Comparison of ENCODE assay signal across 8 cellular contexts in the genomic region with DNA sequence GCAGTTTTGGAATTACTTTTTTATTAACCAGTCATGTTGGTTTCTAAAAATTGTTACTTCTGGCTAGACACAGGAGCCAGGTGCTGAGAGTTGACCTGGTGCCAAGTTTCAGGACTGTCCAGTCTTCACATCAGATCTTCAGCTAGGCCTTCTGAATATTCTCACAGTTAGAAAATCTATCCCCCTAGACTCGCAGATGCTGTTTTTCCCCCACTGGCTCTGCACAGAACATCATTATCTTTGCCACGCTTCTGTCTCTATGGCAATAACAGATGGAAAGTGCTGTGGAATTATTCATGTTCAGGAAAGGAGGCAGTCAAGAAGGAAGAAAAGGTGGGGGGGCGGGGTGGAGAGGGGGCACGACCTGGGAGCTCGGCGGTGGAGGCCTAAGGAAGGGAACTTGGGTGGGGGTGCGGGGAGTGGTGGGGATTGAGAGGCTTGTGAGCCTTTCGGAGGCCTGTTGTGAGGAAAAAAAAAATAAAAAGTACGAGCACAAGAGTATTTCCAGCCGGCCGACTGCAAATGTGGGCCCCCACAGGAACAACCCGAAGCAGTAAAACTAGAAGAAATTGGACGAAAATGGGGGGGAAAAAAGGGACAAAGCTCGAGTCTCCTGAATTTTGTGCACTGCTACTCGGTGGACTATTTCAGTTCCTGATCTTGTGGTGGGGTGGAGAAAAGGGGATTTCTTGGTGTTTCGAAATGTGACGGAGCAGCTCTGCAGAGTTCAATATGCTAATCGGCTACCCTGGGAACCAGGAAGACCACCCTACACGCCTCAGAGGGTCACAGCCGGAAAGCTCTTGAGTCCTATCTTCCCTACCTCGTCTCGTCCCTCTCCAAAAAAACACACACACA.
DNase-seq lines count a peak whose midpoint lies in the region; ATAC-seq and TF ChIP-seq lines count a peak whose summit lies in the region.

No MANE protein-coding gene starts in this region.

- H3K36me3 ChIP-seq in adipocyte (ENCODE audit: control insufficient read depth, insufficient read depth, low read length, severe bottlenecking), result peaks cover 9% of the 10 kb centered on the region

- H3K9ac ChIP-seq in adipocyte (ENCODE audit: low read length), result peak overlapping the region; percentile 94

- H3K9me3 ChIP-seq in adipocyte (ENCODE audit: control insufficient read depth, low read length), result no peaks in the 10 kb centered on the region

- no peaks in the 10 kb centered on the region for H3K27me3 ChIP-seq in adipocyte (replicated peaks; ENCODE audit: control insufficient read depth, insufficient read depth, low read length)

- H3K4me1 ChIP-seq in adipocyte (ENCODE audit: control insufficient read depth, insufficient read depth, low read length), result peaks cover 32% of the 10 kb centered on the region

- no peak for DNase-seq in AG09309 (ENCODE audit: low read depth)
- DNase-seq in NCI-H446 (lab: John Stamatoyannopoulos, UW), result peak; percentile 9 to 49
- DNase-seq in adipocyte (ENCODE audit: low read depth), result peak; percentile 73
- peak; percentile 25 for DNase-seq in hepatic stellate cell (ENCODE audit: low spot score)
- DNase-seq in putamen (ENCODE audit: low spot score), result peak; percentile 71
- DNase-seq in amniotic stem cell (lab: John Stamatoyannopoulos, UW), result no peak

- peak; percentile 27 for ATAC-seq in GM18511 (IDR thresholded peaks at IDR 0.05; ENCODE audit: unreplicated experiment)
- peak; percentile 21 for ATAC-seq in HG03039 (IDR thresholded peaks at IDR 0.05; ENCODE audit: unreplicated experiment)

- H3K4me3 ChIP-seq in AG09309 (ENCODE audit: control insufficient read depth, low read depth, low read length), result peak overlapping the region; percentile 48
- H3K4me3 ChIP-seq in adipocyte (ENCODE audit: low read length), result peak overlapping the region; percentile 90

- no peak for TF ChIP-seq CTCF in AG09309 (IDR thresholded peaks at IDR 0.05; ENCODE audit: control insufficient read depth, insufficient read depth, low read depth, low read length, missing control alignments)

Comparison
In these comparisons a context has a peak if more than half of its experiments do, and no peak if none do; other contexts are left out.
1. DNase-seq: peak in NCI-H446 (2 of 2), adipocyte (single experiment), hepatic stellate cell (single experiment) and putamen (single experiment); none in AG09309 (single experiment) and amniotic stem cell (single experiment).